Comparison of ENCODE assay signal across 8 cellular contexts in genomic region chr5:154610321-154611154, GRCh38.
DNase-seq lines count a peak whose midpoint lies in the region; ATAC-seq lines count a peak whose summit lies in the region.

No MANE protein-coding gene starts in this region.

- H3K27me3 Mint-ChIP-seq in activated naive CD8-positive, alpha-beta T cell treated with anti-CD3 and anti-CD28 coated beads, Interleukin-2, amount 50 U/mL, for 24 hours: peaks cover 55% of the 10 kb centered on the region

- H3K4me1 Mint-ChIP-seq in activated naive CD8-positive, alpha-beta T cell treated with anti-CD3 and anti-CD28 coated beads, Interleukin-2, amount 50 U/mL, for 24 hours: peaks cover 9% of the 10 kb centered on the region

- 2 to 3% methylated on average over 38 to 50 of the region's 50 CpGs for WGBS in GM23248 (ENCODE audit: low coverage in 1 of 2, low lambda C conversion rate in 2 of 2, missing lambda C conversion rate in 2 of 2), 2 experiments

- H3K27ac Mint-ChIP-seq in activated naive CD8-positive, alpha-beta T cell treated with anti-CD3 and anti-CD28 coated beads, Interleukin-2, amount 50 U/mL, for 24 hours: no peak overlapping the region

- H3K4me2 ChIP-seq in GM23248 (ENCODE audit: unreplicated experiment): peak overlapping the region; percentile 76

- intact Hi-C loops in left ventricle myocardium superior (cut with micrococcal nuclease): no loop called here
- intact Hi-C loops in posterior vena cava (cut with DNase I): loop anchor here in 1 of 2 donors (2.0 kb wide), 1 partner anchor 144 kb away; no protein-coding TSS in a partner anchor

- H3K36me3 ChIP-seq in GM23248 (ENCODE audit: low read depth) (no peaks in the 10 kb centered on the region), SJSA1 (no peaks in the 10 kb centered on the region)

- H4K20me1 ChIP-seq in GM23248 (ENCODE audit: insufficient read depth): no peaks in the 10 kb centered on the region

- no peak overlapping the region for H3K4me3 Mint-ChIP-seq in activated naive CD8-positive, alpha-beta T cell treated with anti-CD3 and anti-CD28 coated beads, Interleukin-2, amount 50 U/mL, for 24 hours

- H3K27me3 ChIP-seq in GM23248 (replicated peaks; ENCODE audit: insufficient read depth): peaks cover 26% of the 10 kb centered on the region
- peaks cover 48% of the 10 kb centered on the region for H3K27me3 ChIP-seq in SJSA1 (replicated peaks)

- no peaks in the 10 kb centered on the region for H3K9me2 ChIP-seq in GM23248 (ENCODE audit: insufficient read depth)

- in situ Hi-C loops in GM23248 (cut with MboI): loop anchor here (25.0 kb wide), 1 partner anchor 623 kb away; no protein-coding TSS in a partner anchor

- peak overlapping the region; percentile 79 for H2AFZ ChIP-seq in GM23248

- H3K27ac ChIP-seq in GM23248 (no peak overlapping the region), SJSA1 (no peak overlapping the region)

- H3K4me1 ChIP-seq in GM23248 (ENCODE audit: insufficient read depth) (0 out of 2 replicates have a peak, but pooled peaks cover 6% of the 10 kb centered on the region), SJSA1 (replicated peaks) (peaks cover 40% of the 10 kb centered on the region)

- H3K9ac ChIP-seq in GM23248: no peak overlapping the region

- DNase-seq in GM03348 (ENCODE audit: low spot score): peak; percentile 93
- peak; percentile 87 for DNase-seq in GM23248
- DNase-seq in LHCN-M2 (ENCODE audit: low read depth): peak; percentile 58
- peak; percentile 77 to 90 for DNase-seq in SJSA1 (ENCODE audit: low read depth in 1 of 2, low spot score in 2 of 2)
- DNase-seq in activated naive CD8-positive, alpha-beta T cell treated with anti-CD3 and anti-CD28 coated beads, Interleukin-2, amount 50 U/mL, for 24 hours: peak; percentile 79
- DNase-seq in left ventricle myocardium superior: peak; percentile 81
- peak; percentile 88 for DNase-seq in posterior vena cava (ENCODE audit: low spot score)
- no peak for DNase-seq in epidermal melanocyte (ENCODE audit: insufficient read length, low spot score)

- H3K9me3 ChIP-seq in GM23248 (ENCODE audit: low read depth) (no peaks in the 10 kb centered on the region), SJSA1 (replicated peaks) (no peaks in the 10 kb centered on the region; the same call in 1 of the 2 replicates)

- H3K36me3 Mint-ChIP-seq in activated naive CD8-positive, alpha-beta T cell treated with anti-CD3 and anti-CD28 coated beads, Interleukin-2, amount 50 U/mL, for 24 hours (ENCODE audit: low read depth): no peaks in the 10 kb centered on the region

- H3F3A ChIP-seq in GM23248 (ENCODE audit: insufficient read depth): no peaks in the 10 kb centered on the region

- H3K4me3 ChIP-seq in GM23248: peak overlapping the region; percentile 61
- H3K4me3 ChIP-seq in SJSA1: no peak overlapping the region

- peak; percentile 89 for ATAC-seq in activated naive CD8-positive, alpha-beta T cell treated with anti-CD3 and anti-CD28 coated beads, Interleukin-2, amount 50 U/mL, for 24 hours
- peak; percentile 96 for ATAC-seq in left ventricle myocardium superior

- H3K79me2 ChIP-seq in GM23248 (ENCODE audit: insufficient read depth): no peaks in the 10 kb centered on the region

- no peaks in the 10 kb centered on the region for H3K9me3 Mint-ChIP-seq in activated naive CD8-positive, alpha-beta T cell treated with anti-CD3 and anti-CD28 coated beads, Interleukin-2, amount 50 U/mL, for 24 hours
